Comparison of ENCODE assay signal across 1 cellular context in the genomic region with DNA sequence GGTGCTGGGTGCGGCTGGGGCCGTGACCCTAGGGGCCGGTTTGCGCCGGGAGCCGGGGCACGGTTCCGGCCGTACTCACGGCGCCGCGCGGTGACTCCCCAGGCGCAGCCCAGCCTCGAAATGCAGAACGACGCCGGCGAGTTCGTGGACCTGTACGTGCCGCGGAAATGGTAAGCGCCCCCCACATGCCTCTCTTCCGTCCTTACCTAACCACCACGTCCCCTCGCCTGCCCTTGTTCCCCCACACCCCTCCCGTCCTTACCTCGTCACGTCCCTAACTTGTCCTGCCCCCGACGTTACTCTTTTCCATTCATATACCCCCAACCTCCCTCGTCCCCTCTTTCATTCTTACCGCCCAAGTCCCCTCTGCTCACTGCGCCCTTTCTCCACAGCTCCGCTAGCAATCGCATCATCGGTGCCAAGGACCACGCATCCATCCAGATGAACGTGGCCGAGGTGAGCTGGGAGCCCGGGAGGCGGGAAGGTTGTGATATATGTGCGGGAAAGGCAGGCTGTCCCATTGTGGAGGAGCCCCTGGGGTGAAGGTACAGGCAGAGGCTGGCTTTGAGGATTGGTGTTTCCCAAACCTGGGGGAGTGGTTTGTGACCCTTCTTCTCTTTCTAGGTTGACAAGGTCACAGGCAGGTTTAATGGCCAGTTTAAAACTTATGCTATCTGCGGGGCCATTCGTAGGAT.
A peak's percentile ranks its signal among the peaks of the same experiment; 100 is the strongest.
TF ChIP-seq lines count a peak whose summit lies in the region.

No MANE protein-coding gene starts in this region.

TF ChIP-seq in K562, 482 proteins besides CTCF, POLR2A, EP300 and RAD21 (continued from another document):
- TF ChIP-seq, protein P1, sequence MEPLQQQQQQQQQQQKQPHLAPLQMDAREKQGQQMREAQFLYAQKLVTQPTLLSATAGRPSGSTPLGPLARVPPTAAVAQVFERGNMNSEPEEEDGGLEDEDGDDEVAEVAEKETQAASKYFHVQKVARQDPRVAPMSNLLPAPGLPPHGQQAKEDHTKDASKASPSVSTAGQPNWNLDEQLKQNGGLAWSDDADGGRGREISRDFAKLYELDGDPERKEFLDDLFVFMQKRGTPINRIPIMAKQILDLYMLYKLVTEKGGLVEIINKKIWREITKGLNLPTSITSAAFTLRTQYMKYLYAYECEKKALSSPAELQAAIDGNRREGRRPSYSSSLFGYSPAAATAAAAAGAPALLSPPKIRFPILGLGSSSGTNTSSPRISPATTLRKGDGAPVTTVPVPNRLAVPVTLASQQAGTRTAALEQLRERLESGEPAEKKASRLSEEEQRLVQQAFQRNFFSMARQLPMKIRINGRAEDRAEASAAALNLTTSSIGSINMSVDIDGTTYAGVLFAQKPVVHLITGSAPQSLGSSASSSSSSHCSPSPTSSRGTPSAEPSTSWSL (CRISPR knock-in tag; IDR thresholded peaks at IDR 0.05; ENCODE audit: borderline replicate concordance), result no peak
- TF ChIP-seq ZC3H8 (IDR thresholded peaks at IDR 0.05) (no peak), GATAD2A (IDR thresholded peaks at IDR 0.05) (no peak), RFX5 (IDR thresholded peaks at IDR 0.05; ENCODE audit: low read depth, low read length) (no peak), ZNF3 (CRISPR knock-in tag; IDR thresholded peaks at IDR 0.05) (no peak), ZNF57 (CRISPR knock-in tag; IDR thresholded peaks at IDR 0.05) (0 out of 2 replicates have a peak, but pooled peaks have one; percentile 22), ZNF830 (CRISPR knock-in tag; IDR thresholded peaks at IDR 0.05) (no peak), HDAC2 (IDR thresholded peaks at IDR 0.05) (no peak), TEAD2 (tag; IDR thresholded peaks at IDR 0.05) (no peak), USF1 (CRISPR knock-in tag; IDR thresholded peaks at IDR 0.05) (no peak), SMAD2 (IDR thresholded peaks at IDR 0.05; ENCODE audit: low read depth, low read length) (no peak), IRF2 (CRISPR knock-in tag; IDR thresholded peaks at IDR 0.05) (no peak), NBN (IDR thresholded peaks at IDR 0.05; ENCODE audit: low read depth) (no peak)
